In genomic region chr15:52772766-52773165, GRCh38 we compare ENCODE assay signal across 20 cellular contexts. TPM values are rescaled to one million over a fixed set of nuclear protein-coding genes. Genes with fewer than 3 reads are reported as not detected.
"Had no signal": no experiment of that assay in that cellular context is flagged by ENCODE, and none has a peak within 500 bp of the region (broad histone marks: within the 10 kb centered on the region; RNA-seq: fewer than 3 reads in every experiment).

No MANE protein-coding gene starts in this region.

- H3K9me2 ChIP-seq: SK-N-SH had no signal

- H3K4me3 ChIP-seq: MG63 had no signal

- H3K36me3 ChIP-seq: MG63 had no signal

- DNase-seq: MG63, NCI-H1092, NCI-H1105 treated with DMSO at 0.1 percent for 48 hours, NCI-H1436, NCI-H187, NCI-H2029, NCI-H2081 treated with DMSO at 0.1 percent for 48 hours, NCI-H2171, NCI-H226, NCI-H446, NCI-H510A, NCI-H524 treated with DMSO at 0.1 percent for 48 hours, NCI-H69, NCI-H774, PC-3, SHP77, SK-N-SH had no signal

- H3K9me3 ChIP-seq: MG63, SK-N-SH had no signal

- H3K4me2 ChIP-seq: SK-N-SH had no signal

- FAIRE-seq: HTR-8/SVneo had no signal

- H3K9ac ChIP-seq: SK-N-SH had no signal

- H3K27ac ChIP-seq: HL-60, RWPE1 had no signal

RNA-seq across cellular contexts. Expression of gene ONECUT1, which starts 17.4 kb away (rescaled TPM):
- total RNA-seq: PC-3 had no signal
- polyA plus RNA-seq: SK-N-SH had no signal
